ENCODE assay signal across 19 cellular contexts in genomic region chrX:10146350-10146749, GRCh38. TPM values are rescaled to one million over a fixed set of nuclear protein-coding genes. Genes with fewer than 3 reads are reported as not detected.
DNase-seq lines count a peak whose midpoint lies in the region; TF ChIP-seq lines count a peak whose summit lies in the region.
"Had no signal": no experiment of that assay in that cellular context is flagged by ENCODE, and none has a peak within 500 bp of the region (broad histone marks: within the 10 kb centered on the region; RNA-seq: fewer than 3 reads in every experiment).

No MANE protein-coding gene starts in this region.

- DNase-seq in DMS 273 (lab: John Stamatoyannopoulos, UW; ENCODE audit: unreplicated experiment) (peak; percentile 22), DMS 273 treated with DMSO at 0.1 percent for 48 hours (lab: John Stamatoyannopoulos, UW) (no peak), NCI-H82 (lab: John Stamatoyannopoulos, UW) (peak; percentile 98), fibroblast of the aortic adventitia (ENCODE audit: low read depth) (peak; percentile 22), skeletal muscle cell (ENCODE audit: low read depth) (peak; percentile 18), SK-N-DZ (ENCODE audit: low spot score) (no peak), UCSD-AML1 (lab: John Stamatoyannopoulos, UW; ENCODE audit: unreplicated experiment) (no peak), putamen (ENCODE audit: low spot score) (no peak)
- DNase-seq: ACHN, DND-41, MV-4-11, NCI-H1694, NCI-H2081, NCI-H2227 treated with DMSO at 0.1 percent for 48 hours, NCI-H510A treated with DMSO at 0.1 percent for 48 hours, PC-9, RPMI8226, SHP77 had no signal

- H3K4me3 ChIP-seq in fibroblast of the aortic adventitia (ENCODE audit: low read depth, low read length) (no peak overlapping the region), skeletal muscle cell (ENCODE audit: low read depth, low read length) (no peak overlapping the region)
- H3K4me3 ChIP-seq: GM12878, PC-9 had no signal

- TF ChIP-seq CTCF in fibroblast of the aortic adventitia (IDR thresholded peaks at IDR 0.05; ENCODE audit: insufficient read depth, low read length) = no peak

RNA-seq across cellular contexts. Expression of gene CLCN4, which starts 10.4 kb away (rescaled TPM):
- total RNA-seq in fibroblast of the aortic adventitia (ENCODE audit: low replicate concordance) = 6.7 and 15.1 TPM in 2 replicates
- polyA plus RNA-seq in SK-N-DZ (2014; cell fraction: cytosol; rRNA removed) = 2.7 and 3.1 TPM in 2 replicates
- 1.1 and 1.3 TPM in 2 replicates for polyA plus RNA-seq in SK-N-DZ (2014; cell fraction: nucleus; rRNA removed)

Comparison
In these comparisons a context has a peak if more than half of its experiments do, and no peak if none do; other contexts are left out.
1. DNase-seq: peak in DMS 273 (single experiment), NCI-H82 (single experiment), fibroblast of the aortic adventitia (single experiment) and skeletal muscle cell (single experiment); none in DMS 273 treated with DMSO at 0.1 percent for 48 hours (single experiment), SK-N-DZ (single experiment), UCSD-AML1 (single experiment) and putamen (single experiment).